12 cellular contexts compared by ENCODE assay signal in the genomic region with DNA sequence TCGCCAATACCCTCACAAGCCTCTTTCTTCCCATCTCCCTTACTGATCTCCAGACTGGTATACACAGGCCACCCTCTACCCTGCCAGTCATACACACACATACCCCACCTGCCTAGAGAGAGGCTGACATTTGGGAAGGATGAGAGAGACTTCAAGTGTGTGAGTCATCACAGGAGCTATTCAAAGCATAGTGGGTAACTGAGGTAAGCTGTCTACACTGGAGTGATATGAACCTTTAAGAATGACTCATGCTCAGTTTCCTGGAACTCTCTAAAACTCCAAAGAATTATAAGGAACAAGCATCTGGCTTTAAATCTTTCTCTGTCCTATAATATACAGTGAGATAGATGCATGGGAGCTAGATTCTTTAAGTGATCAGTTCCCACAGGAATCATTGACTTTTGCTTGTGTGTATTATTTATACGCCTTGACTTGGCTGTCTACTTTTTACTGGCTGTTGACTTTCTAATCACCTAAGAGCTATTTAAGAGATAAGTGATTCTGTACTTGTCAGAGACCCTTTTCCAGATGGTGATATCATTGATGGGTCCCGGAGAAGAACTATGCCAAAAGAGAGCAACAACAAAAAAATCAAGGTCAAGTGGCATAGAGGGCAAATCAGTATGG. TPM values are rescaled to one million over a fixed set of nuclear protein-coding genes. Genes with fewer than 3 reads are reported as not detected.
A peak's percentile ranks its signal among the peaks of the same experiment; 100 is the strongest.
DNase-seq lines count a peak whose midpoint lies in the region; ATAC-seq and TF ChIP-seq lines count a peak whose summit lies in the region.
"Had no signal": no experiment of that assay in that cellular context is flagged by ENCODE, and none has a peak within 500 bp of the region (broad histone marks: within the 10 kb centered on the region; RNA-seq: fewer than 3 reads in every experiment).

No MANE protein-coding gene starts in this region.

- no peaks in the 10 kb centered on the region for H3K9me3 ChIP-seq in hepatocyte (ENCODE audit: low read depth)
- H3K9me3 ChIP-seq: BLaER1 treated with 17β-estradiol and CSF1 and Interleukin-3, amounts not matched to agents 10 nM and 100 nM had no signal

- H3K4me3 ChIP-seq in hepatocyte = no peak overlapping the region
- H3K4me3 ChIP-seq: BLaER1 treated with 17β-estradiol and CSF1 and Interleukin-3, amounts not matched to agents 10 nM and 100 nM had no signal

- peaks cover 6% of the 10 kb centered on the region for H3K79me2 ChIP-seq in hepatocyte

- POLR2A ChIA-PET in activated CD8-positive, alpha-beta T cell treated with anti-CD3 and anti-CD28 coated beads for 36 hours (lab: Charles Lee) = interaction anchor here (0.6 kb wide), 1 partner anchor 47 kb away, joined by 4 read pairs; no protein-coding TSS in a partner anchor

- no peaks in the 10 kb centered on the region for H4K20me1 ChIP-seq in hepatocyte (ENCODE audit: insufficient read depth, poor library complexity, severe bottlenecking)
- H4K20me1 ChIP-seq: BLaER1 treated with 17β-estradiol and CSF1 and Interleukin-3, amounts not matched to agents 10 nM and 100 nM had no signal

- H3K27me3 ChIP-seq in hepatocyte = no peaks in the 10 kb centered on the region
- H3K27me3 ChIP-seq: BLaER1 treated with 17β-estradiol and CSF1 and Interleukin-3, amounts not matched to agents 10 nM and 100 nM had no signal

- H3K4me2 ChIP-seq in hepatocyte = no peak overlapping the region
- H3K4me2 ChIP-seq: BLaER1 treated with 17β-estradiol and CSF1 and Interleukin-3, amounts not matched to agents 10 nM and 100 nM had no signal

- no peak overlapping the region for H2AFZ ChIP-seq in hepatocyte

- no peak overlapping the region for H3K27ac Mint-ChIP-seq in activated CD8-positive, alpha-beta T cell treated with anti-CD3 and anti-CD28 coated beads for 36 hours

- H3K4me3 Mint-ChIP-seq in activated CD8-positive, alpha-beta T cell treated with anti-CD3 and anti-CD28 coated beads for 36 hours = no peak overlapping the region

- no peaks in the 10 kb centered on the region for H3K9me2 ChIP-seq in hepatocyte (replicated peaks; ENCODE audit: insufficient read depth)

- TF ChIP-seq CTCF in activated CD8-positive, alpha-beta T cell treated with anti-CD3 and anti-CD28 coated beads for 36 hours (IDR thresholded peaks at IDR 0.05) = no peak
- no peak for TF ChIP-seq CTCF in hepatocyte (IDR thresholded peaks at IDR 0.05; ENCODE audit: poor library complexity)

- peaks cover 30% of the 10 kb centered on the region for H3K4me1 ChIP-seq in hepatocyte (ENCODE audit: insufficient read depth)

- ATAC-seq in activated CD8-positive, alpha-beta T cell treated with anti-CD3 and anti-CD28 coated beads for 36 hours = peak; percentile 86
- no peak for ATAC-seq in HG02852 (IDR thresholded peaks at IDR 0.05; ENCODE audit: unreplicated experiment)

- H3K27me3 Mint-ChIP-seq in activated CD8-positive, alpha-beta T cell treated with anti-CD3 and anti-CD28 coated beads for 36 hours = peaks cover 4% of the 10 kb centered on the region

- peaks cover 38% of the 10 kb centered on the region for H3K4me1 Mint-ChIP-seq in activated CD8-positive, alpha-beta T cell treated with anti-CD3 and anti-CD28 coated beads for 36 hours (ENCODE audit: low read depth)

- 59% methylated on average over 3 of the region's 3 CpGs for WGBS in hepatocyte (ENCODE audit: low lambda C conversion rate, missing lambda C conversion rate)

- intact Hi-C loops in activated CD8-positive, alpha-beta T cell treated with anti-CD3 and anti-CD28 coated beads for 36 hours (cut with micrococcal nuclease) = loop anchor here (5.0 kb wide), 1 partner anchor 172 kb away; no protein-coding TSS in a partner anchor

- no peaks in the 10 kb centered on the region for H3K9me3 Mint-ChIP-seq in activated CD8-positive, alpha-beta T cell treated with anti-CD3 and anti-CD28 coated beads for 36 hours

- no peaks in the 10 kb centered on the region for H3K36me3 ChIP-seq in hepatocyte (replicated peaks; ENCODE audit: insufficient read depth, low read depth)
- H3K36me3 ChIP-seq: BLaER1 treated with 17β-estradiol and CSF1 and Interleukin-3, amounts not matched to agents 10 nM and 100 nM had no signal

- H3K27ac ChIP-seq in hepatocyte = no peak overlapping the region
- H3K27ac ChIP-seq: BLaER1 treated with 17β-estradiol and CSF1 and Interleukin-3, amounts not matched to agents 10 nM and 100 nM had no signal

- H3K36me3 Mint-ChIP-seq in activated CD8-positive, alpha-beta T cell treated with anti-CD3 and anti-CD28 coated beads for 36 hours (ENCODE audit: low read depth) = no peaks in the 10 kb centered on the region

- CTCF ChIA-PET in activated CD8-positive, alpha-beta T cell treated with anti-CD3 and anti-CD28 coated beads for 36 hours (lab: Charles Lee) = interaction anchor here (5.6 kb wide), 1 partner anchor 9 kb away, joined by 25 read pairs; no protein-coding TSS in a partner anchor

- peak; percentile 8 for DNase-seq in stimulated activated CD4-positive, alpha-beta T cell treated with anti-CD3 and anti-CD28 coated beads, Interleukin-15, amount 100 ng/mL, for 24 hours
- no peak for DNase-seq in stimulated activated CD4-positive, alpha-beta T cell treated with anti-CD3 and anti-CD28 coated beads, Interleukin-2, amount 100 ng/mL, for 48 hours
- peak; percentile 46 for DNase-seq in activated CD8-positive, alpha-beta T cell treated with anti-CD3 and anti-CD28 coated beads for 36 hours
- DNase-seq in hepatocyte (ENCODE audit: low spot score) = peak; percentile 29
- no peak for DNase-seq in NOMO-1 treated with dmso at 0.1 percent for 144 hours (lab: John Stamatoyannopoulos, UW; ENCODE audit: unreplicated experiment)
- DNase-seq in activated gamma-delta T cell treated with Interleukin-2 at 50 U/mL for 16 hours = no peak
- DNase-seq in stimulated activated CD4-positive, alpha-beta T cell treated with anti-CD3 and anti-CD28 coated beads, Interleukin-12 subunit alpha, Interleukin-12 subunit beta, amount 100 ng/mL, for 4 hours = no peak
- DNase-seq: Kasumi-1, NCI-H526 treated with DMSO at 0.1 percent for 48 hours, small intestine had no signal

RNA-seq across cellular contexts. Expression of gene IGF1, which starts 5.8 kb away (rescaled TPM):
- total RNA-seq in activated CD8-positive, alpha-beta T cell treated with anti-CD3 and anti-CD28 coated beads for 36 hours = 1 to 10 TPM in 1 of 2 experiments, under 1 TPM in 1; 0.90 to 1.2 TPM
- 9.7 and 10.0 TPM in 2 replicates for total RNA-seq in hepatocyte
- polyA plus RNA-seq in hepatocyte = 8.2 and 12.0 TPM in 2 replicates

Comparison
In these comparisons a context has a peak if more than half of its experiments do, and no peak if none do; other contexts are left out.
1. DNase-seq: peak in stimulated activated CD4-positive, alpha-beta T cell treated with anti-CD3 and anti-CD28 coated beads, Interleukin-15, amount 100 ng/mL, for 24 hours (single experiment), activated CD8-positive, alpha-beta T cell treated with anti-CD3 and anti-CD28 coated beads for 36 hours (single experiment) and hepatocyte (single experiment); none in stimulated activated CD4-positive, alpha-beta T cell treated with anti-CD3 and anti-CD28 coated beads, Interleukin-2, amount 100 ng/mL, for 48 hours (0 of 2), NOMO-1 treated with dmso at 0.1 percent for 144 hours (single experiment), activated gamma-delta T cell treated with Interleukin-2 at 50 U/mL for 16 hours (single experiment) and stimulated activated CD4-positive, alpha-beta T cell treated with anti-CD3 and anti-CD28 coated beads, Interleukin-12 subunit alpha, Interleukin-12 subunit beta, amount 100 ng/mL, for 4 hours (single experiment).